Comparison of ENCODE assay signal across 29 cellular contexts in genomic region chr12:23719493-23719892, GRCh38.
"Had no signal": no experiment of that assay in that cellular context is flagged by ENCODE, and none has a peak within 500 bp of the region (broad histone marks: within the 10 kb centered on the region; RNA-seq: fewer than 3 reads in every experiment).

No MANE protein-coding gene starts in this region.

- H3K36me3 ChIP-seq: colonic mucosa, esophagus muscularis mucosa, esophagus squamous epithelium, gastrocnemius medialis, gastroesophageal sphincter, heart left ventricle, heart right ventricle had no signal

- DNase-seq: colonic mucosa; cortex of kidney; dermis blood vessel endothelial cell; dorsolateral prefrontal cortex; effector CD4-positive, alpha-beta T cell; effector CD8-positive, alpha-beta T cell; effector memory CD4-positive, alpha-beta T cell; effector memory CD8-positive, alpha-beta T cell; endodermal cell; erythroblast; esophagus squamous epithelium; foreskin fibroblast; foreskin keratinocyte; foreskin melanocyte; gastrocnemius medialis; glutamatergic neuron; head of caudate nucleus; heart left ventricle; heart right ventricle had no signal

- H2AFZ ChIP-seq: hepatocyte had no signal

- H3K79me2 ChIP-seq: hepatocyte had no signal

- H3K4me2 ChIP-seq: hepatocyte had no signal

- FAIRE-seq: colon, endometrium, endothelial cell of umbilical vein, frontal cortex had no signal

- H3K27me3 ChIP-seq: colonic mucosa, dorsolateral prefrontal cortex, esophagus muscularis mucosa, esophagus squamous epithelium, foreskin keratinocyte, gastrocnemius medialis, gastroesophageal sphincter, heart left ventricle, heart right ventricle, hepatocyte had no signal

- H3K27ac ChIP-seq: colonic mucosa, coronary artery, dorsolateral prefrontal cortex, epithelial cell of prostate, esophagus muscularis mucosa, esophagus squamous epithelium, foreskin keratinocyte, gastrocnemius medialis, gastroesophageal sphincter, heart left ventricle, heart right ventricle, hepatocyte had no signal

- H3K4me3 ChIP-seq: colonic mucosa, coronary artery, dorsolateral prefrontal cortex, esophagus muscularis mucosa, esophagus squamous epithelium, gastrocnemius medialis, gastroesophageal sphincter, heart left ventricle, heart right ventricle, hepatocyte had no signal

- ATAC-seq: effector memory CD8-positive, alpha-beta T cell; esophagus mucosa; foreskin keratinocyte; gastrocnemius medialis; gastroesophageal sphincter; heart left ventricle; heart right ventricle had no signal

- H3K4me1 ChIP-seq: colonic mucosa, esophagus muscularis mucosa, esophagus squamous epithelium, foreskin keratinocyte, gastrocnemius medialis, gastroesophageal sphincter, heart left ventricle, heart right ventricle had no signal

- H3K9me3 ChIP-seq: colonic mucosa, esophagus muscularis mucosa, esophagus squamous epithelium, gastrocnemius medialis, gastroesophageal sphincter, heart left ventricle, heart right ventricle had no signal
